Comparison of ENCODE assay signal across 7 cellular contexts in the genomic region with DNA sequence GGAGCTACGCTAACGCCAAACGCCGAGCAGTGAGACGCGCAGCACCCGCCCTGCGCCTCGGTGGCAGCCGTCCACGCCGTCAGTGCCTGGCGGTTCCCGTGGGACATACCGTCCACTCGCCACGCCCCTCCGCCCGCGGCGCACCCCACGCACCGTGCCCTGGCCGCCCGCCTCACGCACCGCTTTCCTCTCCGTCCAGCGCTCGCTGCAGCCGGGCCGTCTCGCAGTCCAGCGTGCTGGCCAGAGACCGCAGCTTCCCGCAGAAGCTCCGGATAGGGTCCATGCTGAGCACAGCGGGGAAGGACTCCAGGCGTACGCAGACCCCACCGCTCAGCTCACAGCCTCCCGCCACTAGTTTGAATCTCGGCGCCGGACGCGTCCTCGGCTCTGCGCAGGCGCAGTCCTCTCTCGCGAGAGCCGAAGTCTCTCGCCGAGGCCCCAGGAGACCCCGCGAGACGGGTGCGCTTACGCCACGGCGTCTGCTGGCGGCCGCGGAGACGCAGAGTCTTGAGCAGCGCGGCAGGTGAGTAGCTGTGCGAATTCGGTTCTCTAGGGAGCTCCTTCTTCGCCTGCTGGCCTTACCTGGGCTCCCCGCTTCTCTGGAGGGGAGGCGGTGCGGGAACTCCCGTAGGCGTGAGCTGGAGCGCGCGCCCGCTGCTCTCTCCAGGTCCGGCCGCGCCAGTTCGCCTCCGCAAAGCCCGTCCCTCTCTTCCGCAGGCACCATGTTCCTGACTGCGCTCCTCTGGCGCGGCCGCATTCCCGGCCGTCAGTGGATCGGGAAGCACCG. TPM values are rescaled to one million over a fixed set of nuclear protein-coding genes. Genes with fewer than 3 reads are reported as not detected.
DNase-seq lines count a peak whose midpoint lies in the region; ATAC-seq, FAIRE-seq and TF ChIP-seq lines count a peak whose summit lies in the region.

MRPL57 (plus strand) TSS at position 464 of the 787 bp plus-strand sequence; CDS start at position 723, 259 bp downstream.
SKA3 (minus strand) TSS at position 358 of the 787 bp plus-strand sequence; CDS start at position 283, 75 bp downstream.

- no peaks in the 10 kb centered on the region for H3K36me3 ChIP-seq in astrocyte (ENCODE audit: insufficient read depth, low read length)

- ATAC-seq in GM18499 (IDR thresholded peaks at IDR 0.05; ENCODE audit: insufficient read depth, unreplicated experiment): peak; percentile 68
- peak; percentile 90 for ATAC-seq in HG02943 (IDR thresholded peaks at IDR 0.05; ENCODE audit: low read depth, unreplicated experiment)

- H3K4me1 Mint-ChIP-seq in T-helper 2 cell treated with Interferon-gamma antibody and Interleukin-4, amounts not matched to agents 5 μg/mL and 100 μg/mL, for 36 hours (ENCODE audit: low read depth): peaks cover 25% of the 10 kb centered on the region
- H3K4me1 Mint-ChIP-seq in astrocyte (ENCODE audit: low read depth, unreplicated experiment): peaks cover 6% of the 10 kb centered on the region

- H3K27ac ChIP-seq in astrocyte (ENCODE audit: low read depth, low read length): peak within 1 kb of the TSS; percentile 87

- H3K79me2 ChIP-seq in astrocyte (ENCODE audit: insufficient read depth, low read length): peaks cover 53% of the 10 kb centered on the region

- DNase-seq in NCI-H187 treated with DMSO at 0.1 percent for 48 hours (lab: John Stamatoyannopoulos, UW) (peak; percentile 25), astrocyte (ENCODE audit: low read depth) (peak; percentile 75), hepatic stellate cell (ENCODE audit: low spot score) (peak; percentile 94), renal cortical epithelial cell (ENCODE audit: low read depth) (peak; percentile 78)
- peak; percentile 94 for DNase-seq in T-helper 2 cell treated with Interferon-gamma antibody and Interleukin-4, amounts not matched to agents 5 μg/mL and 100 μg/mL, for 36 hours (ENCODE audit: low spot score)

- H4K20me1 ChIP-seq in astrocyte (ENCODE audit: insufficient read depth, low read length): peaks cover 7% of the 10 kb centered on the region

- no peak for FAIRE-seq in astrocyte (lab: Jason Lieb, UNC)

- peak within 1 kb of the TSS; percentile 89 for H3K9ac ChIP-seq in astrocyte (ENCODE audit: low read length)

- H3K27ac Mint-ChIP-seq in T-helper 2 cell treated with Interferon-gamma antibody and Interleukin-4, amounts not matched to agents 5 μg/mL and 100 μg/mL, for 36 hours: peak within 1 kb of the TSS; percentile 96
- H3K27ac Mint-ChIP-seq in astrocyte (ENCODE audit: unreplicated experiment): peak within 1 kb of the TSS; percentile 87

- H3K4me3 ChIP-seq in astrocyte (ENCODE audit: insufficient read depth, low read depth, low read length): peak within 1 kb of the TSS; percentile 82

- peaks cover 31% of the 10 kb centered on the region for H3K36me3 Mint-ChIP-seq in T-helper 2 cell treated with Interferon-gamma antibody and Interleukin-4, amounts not matched to agents 5 μg/mL and 100 μg/mL, for 36 hours (ENCODE audit: low read depth)
- H3K36me3 Mint-ChIP-seq in astrocyte (ENCODE audit: low read depth, unreplicated experiment): no peaks in the 10 kb centered on the region

- no peak for TF ChIP-seq CTCF in astrocyte (IDR thresholded peaks at IDR 0.05; ENCODE audit: insufficient read depth, low read depth, low read length)

- no peaks in the 10 kb centered on the region for H3K27me3 ChIP-seq in astrocyte (ENCODE audit: insufficient read depth, low read length)

- peak within 1 kb of the TSS; percentile 87 for H2AFZ ChIP-seq in astrocyte (ENCODE audit: low read depth, low read length)

- H3K4me2 ChIP-seq in astrocyte (ENCODE audit: low read length): peak within 1 kb of the TSS; percentile 88

- no peaks in the 10 kb centered on the region for H3K9me3 Mint-ChIP-seq in T-helper 2 cell treated with Interferon-gamma antibody and Interleukin-4, amounts not matched to agents 5 μg/mL and 100 μg/mL, for 36 hours
- H3K9me3 Mint-ChIP-seq in astrocyte (ENCODE audit: unreplicated experiment): no peaks in the 10 kb centered on the region

- H3K27me3 Mint-ChIP-seq in T-helper 2 cell treated with Interferon-gamma antibody and Interleukin-4, amounts not matched to agents 5 μg/mL and 100 μg/mL, for 36 hours (ENCODE audit: low read depth): no peaks in the 10 kb centered on the region
- no peaks in the 10 kb centered on the region for H3K27me3 Mint-ChIP-seq in astrocyte (ENCODE audit: low read depth, unreplicated experiment)

- H3K9me3 ChIP-seq in astrocyte (ENCODE audit: insufficient read depth, low read depth, low read length): no peaks in the 10 kb centered on the region

- peak within 1 kb of the TSS; percentile 99 for H3K4me3 Mint-ChIP-seq in T-helper 2 cell treated with Interferon-gamma antibody and Interleukin-4, amounts not matched to agents 5 μg/mL and 100 μg/mL, for 36 hours
- peak within 1 kb of the TSS; percentile 96 for H3K4me3 Mint-ChIP-seq in astrocyte (ENCODE audit: unreplicated experiment)

- peaks cover 7% of the 10 kb centered on the region for H3K4me1 ChIP-seq in astrocyte (ENCODE audit: insufficient read depth, low read length)

RNA-seq across cellular contexts. Expression of gene MRPL57, which starts in this region (rescaled TPM):
- total RNA-seq in astrocyte (12.6 and 14.2 TPM in 2 replicates), renal cortical epithelial cell (14.6 and 23.6 TPM in 2 replicates)

RNA-seq across cellular contexts. Expression of gene SKA3, which starts in this region (rescaled TPM):
- total RNA-seq in astrocyte (1.7 and 2.4 TPM in 2 replicates), renal cortical epithelial cell (0.30 and 5.7 TPM in 2 replicates)

Comparison
In these comparisons a context has a peak if more than half of its experiments do, and no peak if none do; other contexts are left out.
1. Peak in every context shown above with its lines: DNase-seq, ATAC-seq, H3K4me3 ChIP-seq and H3K27ac ChIP-seq.
2. DNase-seq: peak in every context shown above with its lines; median percentile 94 in T-helper 2 cell treated with Interferon-gamma antibody and Interleukin-4, amounts not matched to agents 5 μg/mL and 100 μg/mL, for 36 hours; 94 in hepatic stellate cell; 78 in renal cortical epithelial cell; 75 in astrocyte; 25 in NCI-H187 treated with DMSO at 0.1 percent for 48 hours.